ENCODE assay signal across 7 cellular contexts in genomic region chr9:70044450-70045307, GRCh38. TPM values are rescaled to one million over a fixed set of nuclear protein-coding genes. Genes with fewer than 3 reads are reported as not detected.
DNase-seq lines count a peak whose midpoint lies in the region; ATAC-seq and TF ChIP-seq lines count a peak whose summit lies in the region.

No MANE protein-coding gene starts in this region.

- peak overlapping the region in 1 of 3 donors; percentile 65 for H3K27ac Mint-ChIP-seq in IgD-negative memory B cell

- WGBS in suprapubic skin = 15% methylated on average over 21 of the region's 29 CpGs

- peaks cover 0 to 10% (median 4%) of the 10 kb centered on the region in 3 donors for H3K4me1 Mint-ChIP-seq in IgD-negative memory B cell

- H3K27me3 ChIP-seq in breast epithelium (no peaks in the 10 kb centered on the region), suprapubic skin (no peaks in the 10 kb centered on the region)

- peaks cover 0 to 1% (median 0%) of the 10 kb centered on the region in 3 donors for H3K9me3 Mint-ChIP-seq in IgD-negative memory B cell

- DNase-seq in breast epithelium (ENCODE audit: low spot score in 2 of 2) (no peak), kidney tubule cell (ENCODE audit: low spot score) (peak; percentile 72), suprapubic skin (ENCODE audit: low spot score in 2 of 2) (no peak), NCI-H187 treated with DMSO at 0.1 percent for 48 hours (lab: John Stamatoyannopoulos, UW) (no peak), DMS 273 (lab: John Stamatoyannopoulos, UW; ENCODE audit: unreplicated experiment) (no peak)

- no peaks in the 10 kb centered on the region for H3K36me3 ChIP-seq in breast epithelium
- no peaks in the 10 kb centered on the region for H3K36me3 ChIP-seq in suprapubic skin

- intact Hi-C loops in breast epithelium (cut with DNase I; ENCODE audit: low total_unique reads) = loop anchor here (5.0 kb wide), 1 partner anchor 63 kb away; no protein-coding TSS in a partner anchor

- TF ChIP-seq CTCF in breast epithelium (IDR thresholded peaks at IDR 0.05) (no peak), suprapubic skin (IDR thresholded peaks at IDR 0.05) (no peak)

- ATAC-seq in GM18502 (IDR thresholded peaks at IDR 0.05; ENCODE audit: poor library complexity, unreplicated experiment) = no peak

- H3K4me1 ChIP-seq in breast epithelium (peaks cover 6 to 28% of the 10 kb centered on the region in 2 donors), suprapubic skin (peaks cover 61% of the 10 kb centered on the region)

- H3K27me3 Mint-ChIP-seq in IgD-negative memory B cell = peaks cover 39% of the 10 kb centered on the region

- no peak for TF ChIP-seq EP300 in suprapubic skin (IDR thresholded peaks at IDR 0.05)

- H3K36me3 Mint-ChIP-seq in IgD-negative memory B cell = no peaks in the 10 kb centered on the region

- H3K9me3 ChIP-seq in breast epithelium (no peaks in the 10 kb centered on the region), suprapubic skin (no peaks in the 10 kb centered on the region)

- H3K27ac ChIP-seq in breast epithelium (peak overlapping the region; percentile 79 to 82), suprapubic skin (peak overlapping the region; percentile 81)

- H3K4me3 Mint-ChIP-seq in IgD-negative memory B cell = peak overlapping the region in 3 of 4 donors; percentile 55 to 89 (median 65)

- TF ChIP-seq POLR2A in breast epithelium (IDR thresholded peaks at IDR 0.05) (no peak), suprapubic skin (IDR thresholded peaks at IDR 0.05) (no peak)

- H3K4me3 ChIP-seq in breast epithelium (peak overlapping the region; percentile 62 to 75 (median 68)), suprapubic skin (peak overlapping the region; percentile 62)

RNA-seq across cellular contexts. Expression of gene MAMDC2, which starts 1.0 kb away (rescaled TPM):
- polyA plus RNA-seq in IgD-negative memory B cell = not detected
- total RNA-seq in breast epithelium (10 to 100 TPM; 17.0 to 33.9 (median 18.7) TPM), suprapubic skin (10 to 100 TPM in 2 of 4 donors, 1 to 10 TPM in 2; 4.1 to 17.3 (median 9.3) TPM)
